In genomic region chr6:158707120-158707519, GRCh38 we compare ENCODE assay signal across 9 cellular contexts. TPM values are rescaled to one million over a fixed set of nuclear protein-coding genes. Genes with fewer than 3 reads are reported as not detected.
DNase-seq lines count a peak whose midpoint lies in the region; ATAC-seq and TF ChIP-seq lines count a peak whose summit lies in the region.
"Had no signal": no experiment of that assay in that cellular context is flagged by ENCODE, and none has a peak within 500 bp of the region (broad histone marks: within the 10 kb centered on the region; RNA-seq: fewer than 3 reads in every experiment).

No MANE protein-coding gene starts in this region.

- H3K9me3 ChIP-seq in transverse colon: no peaks in the 10 kb centered on the region

- in situ Hi-C loops in brain microvascular endothelial cell (cut with HindIII; ENCODE audit: low pct_ligation_motif_present, low sequenced_read_pairs): loop anchor here (25.0 kb wide), 1 partner anchor 255 kb away; no protein-coding TSS in a partner anchor
- in situ Hi-C loops in transverse colon (cut with MboI; ENCODE audit: low pct_ligation_motif_present in 1 of 4, low pct_unique_long_range_greater_than_20kb in 1 of 4, low sequenced_read_pairs in 3 of 4): loop anchor here in 3 of 4 donors (5.0 to 25.0 kb wide), 4 partner anchors 260 to 430 kb away; no protein-coding TSS in a partner anchor

- no peaks in the 10 kb centered on the region for H3K27me3 ChIP-seq in brain microvascular endothelial cell (replicated peaks)
- H3K27me3 ChIP-seq in layer of hippocampus (ENCODE audit: control insufficient read depth, insufficient read depth, low read length): no peaks in the 10 kb centered on the region
- no peaks in the 10 kb centered on the region for H3K27me3 ChIP-seq in transverse colon

- TF ChIP-seq EP300 in Ishikawa (IDR thresholded peaks at IDR 0.05; ENCODE audit: borderline replicate concordance) (no peak), transverse colon (IDR thresholded peaks at IDR 0.05; ENCODE audit: low read depth) (no peak)

- no peak for TF ChIP-seq POLR2A in transverse colon (IDR thresholded peaks at IDR 0.05)

- no peaks in the 10 kb centered on the region for H3K36me3 ChIP-seq in brain microvascular endothelial cell (replicated peaks)
- H3K36me3 ChIP-seq in transverse colon: no peaks in the 10 kb centered on the region

- intact Hi-C loops in transverse colon (cut with DNase I; ENCODE audit: low total_unique reads): no loop called here

- no peak for TF ChIP-seq CTCF in brain microvascular endothelial cell (IDR thresholded peaks at IDR 0.05; ENCODE audit: low read depth, low read length, missing control alignments)
- TF ChIP-seq CTCF in transverse colon (IDR thresholded peaks at IDR 0.05): no peak
- TF ChIP-seq CTCF in GM10266 (IDR thresholded peaks at IDR 0.05; ENCODE audit: control insufficient read depth, insufficient read depth, low read depth, missing control alignments): no peak

- H3K4me3 ChIP-seq in brain microvascular endothelial cell (ENCODE audit: low read depth, low read length) (no peak overlapping the region), transverse colon (no peak overlapping the region)

- ATAC-seq in GM18519 (IDR thresholded peaks at IDR 0.05; ENCODE audit: low FRiP score, unreplicated experiment): no peak

- H3K27ac ChIP-seq in brain microvascular endothelial cell (peak overlapping the region; percentile 6), layer of hippocampus (ENCODE audit: low read depth, low read length) (peak overlapping the region; percentile 71), transverse colon (peak overlapping the region; percentile 73 to 80 (median 75))

- no peak for TF ChIP-seq RAD21 in Ishikawa (IDR thresholded peaks at IDR 0.05; ENCODE audit: low read depth)

- WGBS in transverse colon (ENCODE audit: low coverage in 1 of 2), 2 donors: 31 to 59% methylated on average over 5 of the region's 5 CpGs

- peak; percentile 29 for DNase-seq in brain microvascular endothelial cell
- peak; percentile 41 for DNase-seq in transverse colon
- DNase-seq in activated effector memory CD4-positive, alpha-beta T cell treated with anti-CD3 and anti-CD28 coated beads, Interleukin-2, amount 50 U/mL, for 16 hours: no peak
- DNase-seq in GM10266 (ENCODE audit: extremely low spot score): no peak
- DNase-seq in central memory CD4-positive, alpha-beta T cell: no peak
- DNase-seq: activated naive CD4-positive, alpha-beta T cell treated with Interleukin-2 at 50 U/mL for 16 hours had no signal

- peaks cover 8 to 51% (median 35%) of the 10 kb centered on the region in 4 donors for H3K4me1 ChIP-seq in transverse colon

TF ChIP-seq in Ishikawa, 13 proteins besides CTCF, POLR2A, EP300 and RAD21:
- TF ChIP-seq TEAD4 (IDR thresholded peaks at IDR 0.05): peak; percentile 59
- no peak for TF ChIP-seq TCF12 (IDR thresholded peaks at IDR 0.05; ENCODE audit: low read depth)

RNA-seq across cellular contexts. Expression of gene SYTL3, which starts 57.3 kb away (rescaled TPM):
- total RNA-seq in transverse colon: 1 to 10 TPM; 2.4 to 6.4 (median 2.9) TPM

Comparison
In these comparisons a context has a peak if more than half of its experiments do, and no peak if none do; other contexts are left out.
1. DNase-seq: peak in brain microvascular endothelial cell (single experiment) and transverse colon (single experiment); none in activated effector memory CD4-positive, alpha-beta T cell treated with anti-CD3 and anti-CD28 coated beads, Interleukin-2, amount 50 U/mL, for 16 hours (single experiment), GM10266 (single experiment) and central memory CD4-positive, alpha-beta T cell (single experiment).
2. H3K27ac ChIP-seq: peak in every context shown above with its lines; median percentile 75 in transverse colon; 71 in layer of hippocampus; 6 in brain microvascular endothelial cell.